Comparison of ENCODE assay signal across 8 cellular contexts in the genomic region with DNA sequence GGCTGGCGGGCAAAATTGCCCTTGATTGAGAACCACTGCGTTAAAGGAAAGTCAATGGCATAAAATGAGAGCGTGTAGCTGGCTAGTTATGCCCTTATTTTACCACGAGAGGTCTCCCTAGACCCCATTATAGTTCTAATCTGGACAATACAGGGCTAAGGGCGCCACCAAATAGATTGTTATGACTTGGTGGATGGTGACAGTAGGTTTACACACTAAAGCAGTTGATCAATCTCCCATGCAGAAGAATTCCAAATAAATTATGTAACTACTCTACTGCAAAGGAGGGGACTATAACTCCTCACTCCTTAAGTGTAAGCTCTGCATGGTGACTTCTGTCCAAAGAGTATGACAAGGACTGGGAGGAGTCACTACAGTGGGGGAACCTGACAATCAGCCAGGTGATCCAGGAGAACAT. TPM values are rescaled to one million over a fixed set of nuclear protein-coding genes. Genes with fewer than 3 reads are reported as not detected.
DNase-seq lines count a peak whose midpoint lies in the region; TF ChIP-seq lines count a peak whose summit lies in the region.

No MANE protein-coding gene starts in this region.

- no peaks in the 10 kb centered on the region for H3K9me3 ChIP-seq in neural cell (ENCODE audit: low read length)

- H3K27me3 ChIP-seq in neural cell (ENCODE audit: insufficient read depth, low read depth, low read length) = no peaks in the 10 kb centered on the region

- no peak overlapping the region for H3K4me3 ChIP-seq in fibroblast of the aortic adventitia (ENCODE audit: low read depth, low read length)
- no peak overlapping the region for H3K4me3 ChIP-seq in neural cell (ENCODE audit: low read length)

- H3F3A ChIP-seq in neural cell (ENCODE audit: insufficient read depth, low read length, poor library complexity, severe bottlenecking) = no peaks in the 10 kb centered on the region

- H3K79me2 ChIP-seq in neural cell (replicated peaks; ENCODE audit: insufficient read depth, low read length) = no peaks in the 10 kb centered on the region

- DNase-seq in GM10266 (ENCODE audit: extremely low spot score) (peak; percentile 71), HUDEP-2 (lab: John Stamatoyannopoulos, UW; ENCODE audit: unreplicated experiment in 76 of 76) (peak in 52 of 76 experiments; percentile 2 to 80 (median 53)), NCI-H82 (lab: John Stamatoyannopoulos, UW) (peak; percentile 90), fibroblast of the aortic adventitia (ENCODE audit: low read depth) (peak; percentile 70)
- DNase-seq in activated T-cell treated with anti-CD3 and anti-CD28 coated beads, Interleukin-2, amount 50 U/mL, for 1 hour = peak; percentile 33
- DNase-seq in NK-92 treated with Interleukin-12 subunit alpha and Interleukin-12 subunit beta, amount 100 ng/mL, for 24 hours (lab: John Stamatoyannopoulos, UW) = no peak

- TF ChIP-seq RAD21 in neural cell (conservative IDR thresholded peaks at IDR 0.05) = peak; percentile 95

- H3K27ac ChIP-seq in 22Rv1 = no peak overlapping the region
- H3K27ac ChIP-seq in neural cell (ENCODE audit: low read length) = no peak overlapping the region

- no peaks in the 10 kb centered on the region for H4K20me1 ChIP-seq in neural cell (ENCODE audit: insufficient read depth)

- H3K4me2 ChIP-seq in neural cell (ENCODE audit: low read length) = no peak overlapping the region

- no peaks in the 10 kb centered on the region for H3K36me3 ChIP-seq in neural cell (ENCODE audit: insufficient read depth, low read length)

- H2AFZ ChIP-seq in neural cell (ENCODE audit: low read depth, low read length) = no peak overlapping the region

- no peak overlapping the region for H3K9ac ChIP-seq in neural cell (ENCODE audit: low read length)

- TF ChIP-seq CTCF in 22Rv1 (IDR thresholded peaks at IDR 0.05) (peak; percentile 80), GM10266 (IDR thresholded peaks at IDR 0.05; ENCODE audit: control insufficient read depth, insufficient read depth, low read depth, missing control alignments) (peak; percentile 72), fibroblast of the aortic adventitia (IDR thresholded peaks at IDR 0.05; ENCODE audit: insufficient read depth, low read length) (peak; percentile 76), neural cell (IDR thresholded peaks at IDR 0.05; ENCODE audit: poor library complexity, severe bottlenecking) (peak; percentile 96)

- TF ChIP-seq EP300 in neural cell (conservative IDR thresholded peaks at IDR 0.05; ENCODE audit: poor library complexity, severe bottlenecking) = no peak

- no peaks in the 10 kb centered on the region for H3K9me2 ChIP-seq in neural cell (ENCODE audit: insufficient read depth, low read length)

TF ChIP-seq in neural cell, 6 proteins besides CTCF, POLR2A, EP300 and RAD21:
- TF ChIP-seq MXI1 (conservative IDR thresholded peaks at IDR 0.05; ENCODE audit: poor library complexity, severe bottlenecking) (no peak), EZH2 (IDR thresholded peaks at IDR 0.05; ENCODE audit: borderline replicate concordance, insufficient read depth, low read length, poor library complexity, severe bottlenecking) (no peak), SMC3 (conservative IDR thresholded peaks at IDR 0.05; ENCODE audit: poor library complexity) (peak; percentile 97), POLR2AphosphoS5 (IDR thresholded peaks at IDR 0.05) (no peak), TAF1 (IDR thresholded peaks at IDR 0.05; ENCODE audit: low read depth) (no peak)

RNA-seq across cellular contexts. Expression of gene YPEL2, which starts 20.4 kb away (rescaled TPM):
- 10.8 and 22.7 TPM in 2 replicates for total RNA-seq in fibroblast of the aortic adventitia (ENCODE audit: low replicate concordance)
- polyA plus RNA-seq in neural cell = 16.1 and 17.0 TPM in 2 replicates
- 20.1 and 20.5 TPM in 2 replicates for polyA minus RNA-seq in neural cell
